Comparison of ENCODE assay signal across 13 cellular contexts in genomic region chr11:2882681-2883110, GRCh38. TPM values are rescaled to one million over a fixed set of nuclear protein-coding genes. Genes with fewer than 3 reads are reported as not detected.
DNase-seq lines count a peak whose midpoint lies in the region; ATAC-seq and TF ChIP-seq lines count a peak whose summit lies in the region.
"Had no signal": no experiment of that assay in that cellular context is flagged by ENCODE, and none has a peak within 500 bp of the region (broad histone marks: within the 10 kb centered on the region; RNA-seq: fewer than 3 reads in every experiment).

No MANE protein-coding gene starts in this region.

- peaks cover 8% of the 10 kb centered on the region for H3K4me1 Mint-ChIP-seq in activated T-cell treated with anti-CD3 and anti-CD28 coated beads, Interleukin-2, amount 50 U/mL, for 72 hours (ENCODE audit: low read depth)
- peaks cover 5 to 10% of the 10 kb centered on the region in 2 donors for H3K4me1 Mint-ChIP-seq in natural killer cell

- H3K79me2 ChIP-seq in PC-9 (ENCODE audit: low read depth), result no peaks in the 10 kb centered on the region

- no peaks in the 10 kb centered on the region for H3K9me2 ChIP-seq in PC-9 (ENCODE audit: insufficient read depth)

- CTCF ChIA-PET in PC-9 (lab: Charles Lee), result no interaction called here

- H2AFZ ChIP-seq in PC-9, result no peak overlapping the region

- DNase-seq in activated T-cell treated with anti-CD3 and anti-CD28 coated beads, Interleukin-2, amount 50 U/mL, for 72 hours, result no peak
- DNase-seq in activated T-cell treated with anti-CD3 and anti-CD28 coated beads, Interleukin-2, amount 50 U/mL, for 48 hours, result no peak
- DNase-seq in choroid plexus epithelial cell (ENCODE audit: low read depth) (no peak), natural killer cell (no peak), thoracic aorta (ENCODE audit: low spot score) (no peak), NCI-H69 (lab: John Stamatoyannopoulos, UW) (no peak), PC-9 (no peak)
- DNase-seq: ACHN; activated CD8-positive, alpha-beta memory T cell treated with anti-CD3 and anti-CD28 coated beads, Interleukin-2, amount 10 ng/mL, durations not matched to agents 7 days and 5 days; body of pancreas; NCI-H1436 treated with DMSO at 0.1 percent for 48 hours; right lobe of liver had no signal

- H3K27me3 Mint-ChIP-seq in activated T-cell treated with anti-CD3 and anti-CD28 coated beads, Interleukin-2, amount 50 U/mL, for 72 hours (ENCODE audit: low read depth), result peaks cover 14% of the 10 kb centered on the region
- peaks cover 8 to 20% of the 10 kb centered on the region in 2 donors for H3K27me3 Mint-ChIP-seq in natural killer cell (ENCODE audit: low read depth in 2 of 2)

- H3K27ac Mint-ChIP-seq in activated T-cell treated with anti-CD3 and anti-CD28 coated beads, Interleukin-2, amount 50 U/mL, for 72 hours, result no peak overlapping the region
- H3K27ac Mint-ChIP-seq in natural killer cell, result no peak overlapping the region
- H3K27ac Mint-ChIP-seq: activated CD8-positive, alpha-beta memory T cell treated with anti-CD3 and anti-CD28 coated beads, Interleukin-2, amount 10 ng/mL, durations not matched to agents 7 days and 5 days had no signal

- H3K4me1 ChIP-seq in thoracic aorta (ENCODE audit: control insufficient read depth in 1 of 2, low read depth in 2 of 2) (peaks cover 8 to 15% of the 10 kb centered on the region in 2 donors), PC-9 (replicated peaks; ENCODE audit: insufficient read depth) (no peaks in the 10 kb centered on the region)

- peaks cover 0 to 2% of the 10 kb centered on the region in 2 donors for H3K36me3 Mint-ChIP-seq in activated T-cell treated with anti-CD3 and anti-CD28 coated beads, Interleukin-2, amount 50 U/mL, for 72 hours (ENCODE audit: insufficient read depth in 2 of 2)
- no peaks in the 10 kb centered on the region for H3K36me3 Mint-ChIP-seq in natural killer cell
- H3K36me3 Mint-ChIP-seq: activated CD8-positive, alpha-beta memory T cell treated with anti-CD3 and anti-CD28 coated beads, Interleukin-2, amount 10 ng/mL, durations not matched to agents 7 days and 5 days had no signal

- H3K4me3 ChIP-seq in choroid plexus epithelial cell (ENCODE audit: low read depth, low read length) (peak overlapping the region; percentile 71), thoracic aorta (peak overlapping the region; percentile 98), PC-9 (no peak overlapping the region)
- H3K4me3 ChIP-seq: body of pancreas had no signal

- H3K9me3 ChIP-seq in thoracic aorta, result no peaks in the 10 kb centered on the region
- no peaks in the 10 kb centered on the region for H3K9me3 ChIP-seq in PC-9 (ENCODE audit: insufficient read depth, low read depth)
- H3K9me3 ChIP-seq: body of pancreas, right lobe of liver had no signal

- H3K36me3 ChIP-seq in thoracic aorta (no peaks in the 10 kb centered on the region), PC-9 (ENCODE audit: low read depth) (no peaks in the 10 kb centered on the region)
- H3K36me3 ChIP-seq: right lobe of liver had no signal

- no peak for ATAC-seq in activated T-cell treated with anti-CD3 and anti-CD28 coated beads, Interleukin-2, amount 50 U/mL, for 72 hours (replicated peaks in 1 of 2)
- no peak for ATAC-seq in natural killer cell
- ATAC-seq in thoracic aorta (ENCODE audit: insufficient number of reproducible peaks, low FRiP score, low read depth), result no peak
- ATAC-seq in HG03135 (IDR thresholded peaks at IDR 0.05; ENCODE audit: unreplicated experiment), result no peak
- ATAC-seq: activated CD8-positive, alpha-beta memory T cell treated with anti-CD3 and anti-CD28 coated beads, Interleukin-2, amount 10 ng/mL, durations not matched to agents 7 days and 5 days; body of pancreas; right lobe of liver had no signal

- H3K4me2 ChIP-seq in PC-9, result no peak overlapping the region

- no peaks in the 10 kb centered on the region for H4K20me1 ChIP-seq in PC-9 (ENCODE audit: insufficient read depth)

- no peaks in the 10 kb centered on the region for H3K27me3 ChIP-seq in thoracic aorta (replicated peaks; ENCODE audit: insufficient read depth)
- no peaks in the 10 kb centered on the region for H3K27me3 ChIP-seq in PC-9 (ENCODE audit: insufficient read depth, low read depth)
- H3K27me3 ChIP-seq: body of pancreas, right lobe of liver had no signal

- H3K27ac ChIP-seq in thoracic aorta, result no peak overlapping the region
- H3K27ac ChIP-seq in PC-9, result no peak overlapping the region
- H3K27ac ChIP-seq: right lobe of liver had no signal

- no peak for TF ChIP-seq CTCF in choroid plexus epithelial cell (conservative IDR thresholded peaks at IDR 0.05; ENCODE audit: low read depth, low read length)
- TF ChIP-seq CTCF in natural killer cell (IDR thresholded peaks at IDR 0.05), result no peak
- TF ChIP-seq CTCF in thoracic aorta (IDR thresholded peaks at IDR 0.05), result no peak
- TF ChIP-seq CTCF in PC-9 (conservative IDR thresholded peaks at IDR 0.05), result no peak

- intact Hi-C loops in natural killer cell (cut with micrococcal nuclease), result no loop called here
- intact Hi-C loops in PC-9 (cut with micrococcal nuclease; ENCODE audit: unreplicated experiment), result no loop called here

- no TSS peak for BruUV-seq in PC-9 (replicated peaks; lab: Mats Ljungman, UMichigan)

- no peaks in the 10 kb centered on the region for H3K9me3 Mint-ChIP-seq in activated T-cell treated with anti-CD3 and anti-CD28 coated beads, Interleukin-2, amount 50 U/mL, for 72 hours
- no peaks in the 10 kb centered on the region for H3K9me3 Mint-ChIP-seq in natural killer cell

- peak overlapping the region; percentile 51 to 70 for H3K4me3 Mint-ChIP-seq in activated T-cell treated with anti-CD3 and anti-CD28 coated beads, Interleukin-2, amount 50 U/mL, for 72 hours
- peak overlapping the region; percentile 77 for H3K4me3 Mint-ChIP-seq in natural killer cell

- no peaks in the 10 kb centered on the region for H3F3A ChIP-seq in PC-9 (ENCODE audit: insufficient read depth, low read depth)

- POLR2A ChIA-PET in PC-9 (lab: Charles Lee; ENCODE audit: unreplicated experiment), result interaction anchor here (0.8 kb wide), 1 partner anchor 349 kb away, joined by 3 read pairs; no protein-coding TSS in a partner anchor

RNA-seq across cellular contexts. Expression of gene CDKN1C, which starts 2.9 kb away (rescaled TPM):
- 1 to 10 TPM; 1.5 to 2.6 TPM for total RNA-seq in activated T-cell treated with anti-CD3 and anti-CD28 coated beads, Interleukin-2, amount 50 U/mL, for 72 hours
- 10 to 100 TPM in 1 of 3 donors, 1 to 10 TPM in 2; 2.6 to 27.9 (median 6.3) TPM for total RNA-seq in natural killer cell
- 10 to 100 TPM; 17.1 to 25.0 TPM for total RNA-seq in thoracic aorta
- total RNA-seq in PC-9 (2021), result 5.1 and 7.6 TPM in 2 replicates

RNA-seq across cellular contexts. Expression of gene PHLDA2, which starts 46.5 kb away (rescaled TPM):
- 10 to 100 TPM in 1 of 2 donors, 1 to 10 TPM in 1; 3.4 to 12.3 TPM for total RNA-seq in activated T-cell treated with anti-CD3 and anti-CD28 coated beads, Interleukin-2, amount 50 U/mL, for 72 hours
- total RNA-seq in natural killer cell (1 to 10 TPM in 2 of 3 donors, under 1 TPM in 1; 0.79 to 3.2 (median 2.2) TPM), thoracic aorta (10 to 100 TPM; 14.4 to 21.3 TPM), PC-9 (2021) (10.7 and 14.1 TPM in 2 replicates)
